7 cellular contexts compared by ENCODE assay signal in genomic region chr4:76909711-76910110, GRCh38. TPM values are rescaled to one million over a fixed set of nuclear protein-coding genes. Genes with fewer than 3 reads are reported as not detected.
"Had no signal": no experiment of that assay in that cellular context is flagged by ENCODE, and none has a peak within 500 bp of the region (broad histone marks: within the 10 kb centered on the region; RNA-seq: fewer than 3 reads in every experiment).

No MANE protein-coding gene starts in this region.

- DNase-seq: IMR-90 had no signal

- H3K4me3 ChIP-seq: K562 had no signal

- H3K4me3 Mint-ChIP-seq: IgD-negative memory B cell had no signal

- H3K4me1 Mint-ChIP-seq: IgD-negative memory B cell had no signal

- H3K27ac Mint-ChIP-seq: IgD-negative memory B cell had no signal

- H3K27ac ChIP-seq: HL-60 had no signal

- FAIRE-seq: HepG2, HTR-8/SVneo, K562 had no signal

- H3K36me3 Mint-ChIP-seq: IgD-negative memory B cell had no signal

- H3K27me3 Mint-ChIP-seq: IgD-negative memory B cell had no signal

RNA-seq across cellular contexts. Expression of gene SOWAHB, which starts 11.8 kb away (rescaled TPM):
- total RNA-seq: HT1080, IMR-90, K562 had no signal
- polyA plus RNA-seq: IgD-negative memory B cell, IMR-90, K562 had no signal
